ENCODE assay signal across 23 cellular contexts in genomic region chr20:14445902-14446301, GRCh38.
"Had no signal": no experiment of that assay in that cellular context is flagged by ENCODE, and none has a peak within 500 bp of the region (broad histone marks: within the 10 kb centered on the region; RNA-seq: fewer than 3 reads in every experiment).

No MANE protein-coding gene starts in this region.

- H3K36me3 ChIP-seq: colonic mucosa, esophagus muscularis mucosa, neutrophil, right lobe of liver, spleen, tibial nerve, upper lobe of right lung, vagina had no signal

- H3K4me3 Mint-ChIP-seq: immature natural killer cell; naive thymus-derived CD8-positive, alpha-beta T cell; stimulated activated naive B cell treated with anti-CD40 and anti-IgM and Interleukin-4, amounts not matched to agents 10 μg/mL and 1 μg/mL and 100 μg/mL, for 72 hours; stimulated activated naive CD8-positive, alpha-beta T cell treated with anti-CD3 and anti-CD28 coated beads, Interleukin-15, amount 100 ng/mL, for 72 hours had no signal

- H3K27me3 Mint-ChIP-seq: naive thymus-derived CD8-positive, alpha-beta T cell; stimulated activated naive B cell treated with anti-CD40 and anti-IgM and Interleukin-4, amounts not matched to agents 10 μg/mL and 1 μg/mL and 100 μg/mL, for 72 hours; stimulated activated naive CD8-positive, alpha-beta T cell treated with anti-CD3 and anti-CD28 coated beads, Interleukin-15, amount 100 ng/mL, for 72 hours had no signal

- FAIRE-seq: kidney had no signal

- H3K4me1 ChIP-seq: colonic mucosa, esophagus muscularis mucosa, psoas muscle, right lobe of liver, spleen, testis, tibial nerve, upper lobe of right lung, vagina had no signal

- DNase-seq: colonic mucosa; immature natural killer cell; kidney; left colon; left ventricle myocardium superior; mucosa of descending colon; naive thymus-derived CD8-positive, alpha-beta T cell; psoas muscle; retina; right lobe of liver; spleen; stimulated activated CD4-positive, alpha-beta T cell treated with anti-CD3 and anti-CD28 coated beads, Interleukin-15, amount 100 ng/mL, for 24 hours; stimulated activated CD4-positive, alpha-beta T cell treated with anti-CD3 and anti-CD28 coated beads, Interleukin-1b, Interleukin-23, amount 100 ng/mL, for 48 hours; stimulated activated CD4-positive, alpha-beta T cell treated with anti-CD3 and anti-CD28 coated beads, Interleukin-4, amount 100 ng/mL, for 4 hours; stimulated activated naive B cell treated with anti-CD40 and anti-IgM and Interleukin-4, amounts not matched to agents 10 μg/mL and 1 μg/mL and 100 μg/mL, for 72 hours; stimulated activated naive CD8-positive, alpha-beta T cell treated with anti-CD3 and anti-CD28 coated beads, Interleukin-15, amount 100 ng/mL, for 72 hours; testis; upper lobe of right lung had no signal

- H3K4me1 Mint-ChIP-seq: immature natural killer cell; stimulated activated naive B cell treated with anti-CD40 and anti-IgM and Interleukin-4, amounts not matched to agents 10 μg/mL and 1 μg/mL and 100 μg/mL, for 72 hours; stimulated activated naive CD8-positive, alpha-beta T cell treated with anti-CD3 and anti-CD28 coated beads, Interleukin-15, amount 100 ng/mL, for 72 hours had no signal

- H3K27ac Mint-ChIP-seq: immature natural killer cell; naive thymus-derived CD8-positive, alpha-beta T cell; stimulated activated naive B cell treated with anti-CD40 and anti-IgM and Interleukin-4, amounts not matched to agents 10 μg/mL and 1 μg/mL and 100 μg/mL, for 72 hours; stimulated activated naive CD8-positive, alpha-beta T cell treated with anti-CD3 and anti-CD28 coated beads, Interleukin-15, amount 100 ng/mL, for 72 hours had no signal

- H3K36me3 Mint-ChIP-seq: immature natural killer cell; stimulated activated naive B cell treated with anti-CD40 and anti-IgM and Interleukin-4, amounts not matched to agents 10 μg/mL and 1 μg/mL and 100 μg/mL, for 72 hours had no signal

- H3K27me3 ChIP-seq: colonic mucosa, esophagus muscularis mucosa, neutrophil, right lobe of liver, spleen, testis, tibial nerve, upper lobe of right lung, vagina had no signal

- H3K27ac ChIP-seq: colonic mucosa, esophagus muscularis mucosa, neutrophil, psoas muscle, right lobe of liver, spleen, testis, tibial nerve, upper lobe of right lung, vagina had no signal

- H3K9me3 ChIP-seq: colonic mucosa, esophagus muscularis mucosa, mucosa of descending colon, neutrophil, psoas muscle, right lobe of liver, testis, tibial nerve, upper lobe of right lung, vagina had no signal

- H3K4me3 ChIP-seq: colonic mucosa, esophagus muscularis mucosa, lung, mucosa of descending colon, psoas muscle, right lobe of liver, spleen, testis, tibial nerve, upper lobe of right lung, vagina had no signal

- ATAC-seq: left colon; left ventricle myocardium superior; mucosa of descending colon; naive thymus-derived CD8-positive, alpha-beta T cell; psoas muscle; right lobe of liver; stimulated activated naive B cell treated with anti-CD40 and anti-IgM and Interleukin-4, amounts not matched to agents 10 μg/mL and 1 μg/mL and 100 μg/mL, for 72 hours; stimulated activated naive CD8-positive, alpha-beta T cell treated with anti-CD3 and anti-CD28 coated beads, Interleukin-15, amount 100 ng/mL, for 72 hours; upper lobe of right lung had no signal
